20 cellular contexts compared by ENCODE assay signal in the genomic region with DNA sequence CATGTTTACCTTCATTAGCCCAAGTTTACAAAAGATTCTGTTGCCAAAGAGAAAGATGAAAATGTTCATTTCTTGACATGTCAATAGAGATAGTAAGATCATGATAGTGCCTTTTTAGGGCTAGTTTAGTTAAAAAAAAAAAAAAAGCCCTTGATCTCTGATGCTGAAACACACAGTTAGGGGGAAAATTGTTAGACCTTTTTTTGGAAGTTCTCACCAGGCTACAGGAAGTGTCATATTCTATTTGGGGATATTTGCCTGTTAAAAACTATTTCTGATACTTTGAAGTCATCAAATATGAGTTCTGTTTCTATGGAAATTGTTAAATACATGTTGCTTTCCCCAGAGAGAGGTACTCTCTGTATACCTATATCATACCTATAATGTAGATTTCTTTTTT. TPM values are rescaled to one million over a fixed set of nuclear protein-coding genes. Genes with fewer than 3 reads are reported as not detected.
DNase-seq lines count a peak whose midpoint lies in the region; ATAC-seq and TF ChIP-seq lines count a peak whose summit lies in the region.
"Had no signal": no experiment of that assay in that cellular context is flagged by ENCODE, and none has a peak within 500 bp of the region (broad histone marks: within the 10 kb centered on the region; RNA-seq: fewer than 3 reads in every experiment).

No MANE protein-coding gene starts in this region.

- H3K9me3 ChIP-seq in CD4-positive, alpha-beta T cell (ENCODE audit: control insufficient read depth, low read length), result no peaks in the 10 kb centered on the region
- no peaks in the 10 kb centered on the region for H3K9me3 ChIP-seq in upper lobe of right lung

- no peaks in the 10 kb centered on the region for H3K4me1 ChIP-seq in upper lobe of right lung

- no peak for TF ChIP-seq CTCF in CD4-positive, alpha-beta T cell (IDR thresholded peaks at IDR 0.05)
- no peak for TF ChIP-seq CTCF in GM10266 (IDR thresholded peaks at IDR 0.05; ENCODE audit: control insufficient read depth, insufficient read depth, low read depth, missing control alignments)
- no peak for TF ChIP-seq CTCF in upper lobe of right lung (IDR thresholded peaks at IDR 0.05)

- no peaks in the 10 kb centered on the region for H3K27me3 ChIP-seq in CD4-positive, alpha-beta T cell (ENCODE audit: control insufficient read depth, insufficient read depth, low read length)
- no peaks in the 10 kb centered on the region for H3K27me3 ChIP-seq in upper lobe of right lung

- H3K27ac Mint-ChIP-seq in CD4-positive, alpha-beta T cell, result peak overlapping the region; percentile 36
- H3K27ac Mint-ChIP-seq: CD14-positive monocyte had no signal

- H3K9me3 Mint-ChIP-seq in CD4-positive, alpha-beta T cell, result no peaks in the 10 kb centered on the region
- H3K9me3 Mint-ChIP-seq: T-cell had no signal

- no peaks in the 10 kb centered on the region for H3K27me3 Mint-ChIP-seq in CD4-positive, alpha-beta T cell
- H3K27me3 Mint-ChIP-seq: T-cell had no signal

- intact Hi-C loops in CD4-positive, alpha-beta T cell (cut with DNase I, micrococcal nuclease), result no loop called here
- intact Hi-C loops in posterior cingulate gyrus (cut with DNase I) (no loop called here), upper lobe of right lung (cut with DNase I) (no loop called here)

- no peak overlapping the region for H3K27ac ChIP-seq in CD4-positive, alpha-beta T cell (ENCODE audit: low read depth, low read length)
- H3K27ac ChIP-seq in cingulate gyrus (ENCODE audit: low read depth, low read length) (peak overlapping the region; percentile 5), upper lobe of right lung (no peak overlapping the region)
- H3K27ac ChIP-seq: GM23248, KMS-11, SK-N-MC had no signal

- CTCF ChIA-PET in CD4-positive, alpha-beta T cell (lab: Charles Lee), result interaction anchor here (1.8 kb wide), 1 partner anchor 22 kb away, joined by 4 read pairs; no protein-coding TSS in a partner anchor

- H3K4me1 Mint-ChIP-seq in CD4-positive, alpha-beta T cell (ENCODE audit: low read depth), result peaks cover 71% of the 10 kb centered on the region

- peaks cover 58% of the 10 kb centered on the region for H3K36me3 Mint-ChIP-seq in CD4-positive, alpha-beta T cell (ENCODE audit: low read depth)

- H3K4me3 ChIP-seq in upper lobe of right lung, result no peak overlapping the region
- H3K4me3 ChIP-seq: GM23248, SK-N-MC had no signal

- no peak overlapping the region for H3K4me3 Mint-ChIP-seq in CD4-positive, alpha-beta T cell
- H3K4me3 Mint-ChIP-seq: CD14-positive monocyte, T-cell had no signal

- POLR2A ChIA-PET in CD4-positive, alpha-beta T cell (lab: Charles Lee), result no interaction called here

- H3K36me3 ChIP-seq in upper lobe of right lung, result peaks cover 5% of the 10 kb centered on the region

- no peak for DNase-seq in CD4-positive, alpha-beta T cell
- peak; percentile 25 for DNase-seq in GM10266 (ENCODE audit: extremely low spot score)
- DNase-seq in posterior cingulate gyrus, result no peak
- DNase-seq in NCI-H1417 treated with DMSO at 0.1 percent for 48 hours (lab: John Stamatoyannopoulos, UW), result no peak
- DNase-seq in upper lobe of right lung, result no peak
- DNase-seq: DMS53, GM23248, NCI-H1092, NCI-H510A treated with DMSO at 0.1 percent for 48 hours, NCI-H82, Right ventricle myocardium superior, T-cell had no signal

- no peak for ATAC-seq in CD4-positive, alpha-beta T cell (ENCODE audit: poor library complexity)
- ATAC-seq in HG02610 (IDR thresholded peaks at IDR 0.05; ENCODE audit: unreplicated experiment) (peak; percentile 31), upper lobe of right lung (no peak), GM21528 (IDR thresholded peaks at IDR 0.05; ENCODE audit: low FRiP score, unreplicated experiment) (no peak)
- ATAC-seq: HepG2, Panc1, T-cell had no signal

RNA-seq across cellular contexts. Expression of a gene that starts 21.6 kb away (rescaled TPM):
- 10 to 100 TPM; 41.2 to 42.5 TPM for total RNA-seq in CD4-positive, alpha-beta T cell
- 16.4 TPM for total RNA-seq in upper lobe of right lung
- total RNA-seq: GM23248 had no signal
